11 cellular contexts compared by ENCODE assay signal in the genomic region with DNA sequence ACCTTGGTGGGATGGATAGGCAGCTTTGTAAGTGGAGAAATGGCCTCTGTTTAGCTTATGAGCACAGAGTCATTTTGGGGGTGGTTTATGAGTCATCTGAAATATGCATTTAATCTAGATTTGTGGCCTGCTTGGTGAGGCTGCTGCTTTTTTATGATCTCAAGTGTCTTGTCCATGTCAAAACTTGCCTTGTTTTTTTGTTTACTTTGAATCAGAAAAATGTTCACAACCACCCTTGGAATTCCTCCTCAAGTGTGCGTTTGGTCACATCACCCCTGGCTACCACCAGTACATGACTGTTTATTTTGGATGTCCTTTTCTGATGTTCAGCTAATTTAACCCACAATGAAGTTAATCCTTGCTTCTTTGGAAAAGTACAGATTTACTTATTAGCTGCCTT.
DNase-seq lines count a peak whose midpoint lies in the region; TF ChIP-seq lines count a peak whose summit lies in the region.
"Had no signal": no experiment of that assay in that cellular context is flagged by ENCODE, and none has a peak within 500 bp of the region (broad histone marks: within the 10 kb centered on the region; RNA-seq: fewer than 3 reads in every experiment).

No MANE protein-coding gene starts in this region.

- H3K27me3 Mint-ChIP-seq in activated T-helper 2 cell treated with anti-CD3 and anti-CD28 coated beads, Interferon-gamma antibody, Interleukin-2, Interleukin-4, amounts not matched to agents 10 μg/mL and 5 μg/mL and 100 μg/mL, durations not matched to agents 14 hours and 24 hours and 36 hours (ENCODE audit: low read depth) = no peaks in the 10 kb centered on the region
- no peaks in the 10 kb centered on the region for H3K27me3 Mint-ChIP-seq in type B pancreatic cell
- H3K27me3 Mint-ChIP-seq in glutamatergic neuron (ENCODE audit: unreplicated experiment) = no peaks in the 10 kb centered on the region

- H3K27ac Mint-ChIP-seq in activated T-helper 2 cell treated with anti-CD3 and anti-CD28 coated beads, Interferon-gamma antibody, Interleukin-2, Interleukin-4, amounts not matched to agents 10 μg/mL and 5 μg/mL and 100 μg/mL, durations not matched to agents 14 hours and 24 hours and 36 hours = peak overlapping the region; percentile 27
- H3K27ac Mint-ChIP-seq in type B pancreatic cell = no peak overlapping the region
- H3K27ac Mint-ChIP-seq in glutamatergic neuron (ENCODE audit: unreplicated experiment) = no peak overlapping the region
- H3K27ac Mint-ChIP-seq: activated T-helper 1 cell treated with anti-CD3 and anti-CD28 coated beads, Interleukin-12 subunit alpha, Interleukin-12 subunit beta, Interleukin-2, Interleukin-4 antibody, amounts not matched to agents 30 ng/mL and 10 ng/mL and 1 ng/mL, durations not matched to agents 14 hours and 24 hours and 36 hours had no signal

- H3K9me3 Mint-ChIP-seq in activated T-helper 2 cell treated with anti-CD3 and anti-CD28 coated beads, Interferon-gamma antibody, Interleukin-2, Interleukin-4, amounts not matched to agents 10 μg/mL and 5 μg/mL and 100 μg/mL, durations not matched to agents 14 hours and 24 hours and 36 hours = no peaks in the 10 kb centered on the region
- H3K9me3 Mint-ChIP-seq in type B pancreatic cell (no peaks in the 10 kb centered on the region), glutamatergic neuron (ENCODE audit: unreplicated experiment) (no peaks in the 10 kb centered on the region)
- H3K9me3 Mint-ChIP-seq: activated T-helper 1 cell treated with anti-CD3 and anti-CD28 coated beads, Interleukin-12 subunit alpha, Interleukin-12 subunit beta, Interleukin-2, Interleukin-4 antibody, amounts not matched to agents 30 ng/mL and 10 ng/mL and 1 ng/mL, durations not matched to agents 14 hours and 24 hours and 36 hours had no signal

- peak; percentile 51 for DNase-seq in AG04450 (ENCODE audit: low read depth, low spot score)
- DNase-seq in HCEC 1CT = peak; percentile 91
- no peak for DNase-seq in activated T-helper 2 cell treated with anti-CD3 and anti-CD28 coated beads, Interferon-gamma antibody, Interleukin-2, Interleukin-4, amounts not matched to agents 10 μg/mL and 5 μg/mL and 100 μg/mL, durations not matched to agents 14 hours and 24 hours and 36 hours (ENCODE audit: low spot score)
- DNase-seq in kidney glomerular epithelial cell (lab: John Stamatoyannopoulos, UW) = peak; percentile 79
- no peak for DNase-seq in type B pancreatic cell (ENCODE audit: extremely low spot score, unreplicated experiment)
- no peak for DNase-seq in activated naive CD4-positive, alpha-beta T cell treated with Interleukin-2 at 50 U/mL for 16 hours
- no peak for DNase-seq in glutamatergic neuron
- DNase-seq in NCI-H446 (lab: John Stamatoyannopoulos, UW) = no peak
- DNase-seq: heart left ventricle had no signal

- H3K27me3 ChIP-seq in AG04450 (ENCODE audit: control insufficient read depth, insufficient read depth, low read length) = no peaks in the 10 kb centered on the region
- H3K27me3 ChIP-seq: heart left ventricle, neutrophil had no signal

- intact Hi-C loops in activated T-helper 2 cell treated with anti-CD3 and anti-CD28 coated beads, Interferon-gamma antibody, Interleukin-2, Interleukin-4, amounts not matched to agents 10 μg/mL and 5 μg/mL and 100 μg/mL, durations not matched to agents 14 hours and 24 hours and 36 hours (cut with micrococcal nuclease) = loop anchor here (2.0 to 10.0 kb wide), 4 partner anchors 104 to 214 kb away; no protein-coding TSS in a partner anchor

- POLR2A ChIA-PET in AG04450 (lab: Yijun Ruan, JAX) = interaction anchor here (1.7 to 1.9 kb wide), 2 partner anchors 65 to 104 kb away, joined by 5 to 7 read pairs; a partner anchor contains a TSS

- no peaks in the 10 kb centered on the region for H3K9me3 ChIP-seq in AG04450 (ENCODE audit: control insufficient read depth, insufficient read depth, low read length)
- H3K9me3 ChIP-seq: heart left ventricle, neutrophil had no signal

- peak overlapping the region; percentile 47 for H3K27ac ChIP-seq in AG04450 (ENCODE audit: low read depth, low read length)
- H3K27ac ChIP-seq: neutrophil had no signal

- H3K36me3 Mint-ChIP-seq in activated T-helper 2 cell treated with anti-CD3 and anti-CD28 coated beads, Interferon-gamma antibody, Interleukin-2, Interleukin-4, amounts not matched to agents 10 μg/mL and 5 μg/mL and 100 μg/mL, durations not matched to agents 14 hours and 24 hours and 36 hours (ENCODE audit: low read depth) = no peaks in the 10 kb centered on the region
- peaks cover 4% of the 10 kb centered on the region for H3K36me3 Mint-ChIP-seq in type B pancreatic cell
- H3K36me3 Mint-ChIP-seq in glutamatergic neuron (ENCODE audit: unreplicated experiment) = no peaks in the 10 kb centered on the region

- peaks cover 29% of the 10 kb centered on the region for H3K4me1 Mint-ChIP-seq in activated T-helper 2 cell treated with anti-CD3 and anti-CD28 coated beads, Interferon-gamma antibody, Interleukin-2, Interleukin-4, amounts not matched to agents 10 μg/mL and 5 μg/mL and 100 μg/mL, durations not matched to agents 14 hours and 24 hours and 36 hours (ENCODE audit: low read depth)
- H3K4me1 Mint-ChIP-seq in type B pancreatic cell (ENCODE audit: unreplicated experiment) (peaks cover 29% of the 10 kb centered on the region), glutamatergic neuron (ENCODE audit: low read depth, unreplicated experiment) (peaks cover 3% of the 10 kb centered on the region)

- H3K4me3 Mint-ChIP-seq in activated T-helper 2 cell treated with anti-CD3 and anti-CD28 coated beads, Interferon-gamma antibody, Interleukin-2, Interleukin-4, amounts not matched to agents 10 μg/mL and 5 μg/mL and 100 μg/mL, durations not matched to agents 14 hours and 24 hours and 36 hours (ENCODE audit: low read depth) = no peak overlapping the region
- no peak overlapping the region for H3K4me3 Mint-ChIP-seq in type B pancreatic cell
- H3K4me3 Mint-ChIP-seq in glutamatergic neuron (ENCODE audit: unreplicated experiment) = no peak overlapping the region
- H3K4me3 Mint-ChIP-seq: activated T-helper 1 cell treated with anti-CD3 and anti-CD28 coated beads, Interleukin-12 subunit alpha, Interleukin-12 subunit beta, Interleukin-2, Interleukin-4 antibody, amounts not matched to agents 30 ng/mL and 10 ng/mL and 1 ng/mL, durations not matched to agents 14 hours and 24 hours and 36 hours had no signal

- H3K4me3 ChIP-seq in AG04450 (ENCODE audit: low read depth, low read length) = no peak overlapping the region
- H3K4me3 ChIP-seq: heart left ventricle had no signal

- no peak for TF ChIP-seq CTCF in AG04450 (IDR thresholded peaks at IDR 0.05; ENCODE audit: low read depth, low read length)
- TF ChIP-seq CTCF in type B pancreatic cell (conservative IDR thresholded peaks at IDR 0.05) = no peak
- no peak for TF ChIP-seq CTCF in glutamatergic neuron (IDR thresholded peaks at IDR 0.05; ENCODE audit: partially characterized antibody, unreplicated experiment)

- CTCF ChIA-PET in AG04450 (lab: Charles Lee) = interaction anchor here (0.9 to 3.3 kb wide), 4 partner anchors 25 to 219 kb away, joined by 3 to 13 read pairs (median 4); no protein-coding TSS in a partner anchor

Comparison
In these comparisons a context has a peak if more than half of its experiments do, and no peak if none do; other contexts are left out.
1. DNase-seq: peak in AG04450 (single experiment), HCEC 1CT (single experiment) and kidney glomerular epithelial cell (single experiment); none in activated T-helper 2 cell treated with anti-CD3 and anti-CD28 coated beads, Interferon-gamma antibody, Interleukin-2, Interleukin-4, amounts not matched to agents 10 μg/mL and 5 μg/mL and 100 μg/mL, durations not matched to agents 14 hours and 24 hours and 36 hours (single experiment), type B pancreatic cell (single experiment), activated naive CD4-positive, alpha-beta T cell treated with Interleukin-2 at 50 U/mL for 16 hours (single experiment), glutamatergic neuron (single experiment) and NCI-H446 (0 of 2).